Comparison of ENCODE assay signal across 19 cellular contexts in genomic region chr13:111659842-111660241, GRCh38.
A peak's percentile ranks its signal among the peaks of the same experiment; 100 is the strongest.
DNase-seq lines count a peak whose midpoint lies in the region; ATAC-seq, FAIRE-seq and TF ChIP-seq lines count a peak whose summit lies in the region.
"Had no signal": no experiment of that assay in that cellular context is flagged by ENCODE, and none has a peak within 500 bp of the region (broad histone marks: within the 10 kb centered on the region; RNA-seq: fewer than 3 reads in every experiment).

No MANE protein-coding gene starts in this region.

- FAIRE-seq in D721Med (lab: Jason Lieb, UNC): no peak
- FAIRE-seq: GM12891, H1 had no signal

- H3K9me3 ChIP-seq in right atrium auricular region (no peaks in the 10 kb centered on the region), right cardiac atrium (ENCODE audit: control insufficient read depth, low read length) (no peaks in the 10 kb centered on the region)
- H3K9me3 ChIP-seq: Caco-2, SK-N-SH had no signal

- no peak overlapping the region for H3K27ac ChIP-seq in right atrium auricular region
- H3K27ac ChIP-seq in right cardiac atrium (ENCODE audit: low read length): no peak overlapping the region

- H3K36me3 ChIP-seq in right atrium auricular region: no peaks in the 10 kb centered on the region

- no peaks in the 10 kb centered on the region for H3K27me3 ChIP-seq in right atrium auricular region
- H3K27me3 ChIP-seq in right cardiac atrium (ENCODE audit: control insufficient read depth, insufficient read depth): no peaks in the 10 kb centered on the region

- DNase-seq in Right ventricle myocardium superior (peak; percentile 77), right atrium auricular region (ENCODE audit: low spot score) (no peak), NCI-H2029 (lab: John Stamatoyannopoulos, UW) (peak; percentile 65), right cardiac atrium (peak in 2 of 3 donors; percentile 44 to 82), type B pancreatic cell (ENCODE audit: extremely low spot score, unreplicated experiment) (peak; percentile 25), D721Med (ENCODE audit: insufficient read length, low spot score) (no peak), NK-92 (lab: John Stamatoyannopoulos, UW; ENCODE audit: unreplicated experiment) (no peak), NCI-H1048 (lab: John Stamatoyannopoulos, UW) (no peak)
- DNase-seq: 8988T; Caco-2; CD4-positive, alpha-beta T cell; KBM-7; NCI-H510A; NCI-H748 treated with DMSO at 0.1 percent for 48 hours; OCI-M1; SHP77 treated with DMSO at 0.1 percent for 48 hours; SK-N-SH had no signal

- 55% methylated on average over 7 of the region's 7 CpGs for WGBS in right cardiac atrium

- H3K36me3 Mint-ChIP-seq in type B pancreatic cell: no peaks in the 10 kb centered on the region

- intact Hi-C loops in Right ventricle myocardium superior (cut with DNase I) (no loop called here), right cardiac atrium (cut with DNase I) (no loop called here)

- H3K4me3 ChIP-seq in right atrium auricular region (no peak overlapping the region), right cardiac atrium (ENCODE audit: low read length) (no peak overlapping the region)

- H3K4me1 ChIP-seq in right atrium auricular region (no peaks in the 10 kb centered on the region), right cardiac atrium (ENCODE audit: control insufficient read depth, insufficient read depth, low read length) (no peaks in the 10 kb centered on the region)
- H3K4me1 ChIP-seq: Caco-2 had no signal

- H3K4me3 Mint-ChIP-seq in type B pancreatic cell: no peak overlapping the region
- H3K4me3 Mint-ChIP-seq: CD4-positive, alpha-beta T cell had no signal

- ATAC-seq in Right ventricle myocardium superior (ENCODE audit: poor library complexity): peak; percentile 40
- ATAC-seq in right cardiac atrium: no peak

- H3K27me3 Mint-ChIP-seq in type B pancreatic cell: peaks cover 39% of the 10 kb centered on the region

- no peak overlapping the region for H3K27ac Mint-ChIP-seq in type B pancreatic cell
- H3K27ac Mint-ChIP-seq: CD4-positive, alpha-beta T cell had no signal

- no peak for TF ChIP-seq CTCF in right atrium auricular region (IDR thresholded peaks at IDR 0.05)
- TF ChIP-seq CTCF in type B pancreatic cell (conservative IDR thresholded peaks at IDR 0.05): no peak
- no peak for TF ChIP-seq CTCF in D721Med (IDR thresholded peaks at IDR 0.05; ENCODE audit: insufficient read depth, missing control alignments)

- no peaks in the 10 kb centered on the region for H3K9me3 Mint-ChIP-seq in type B pancreatic cell
- H3K9me3 Mint-ChIP-seq: CD4-positive, alpha-beta T cell had no signal

- H3K4me1 Mint-ChIP-seq in type B pancreatic cell (ENCODE audit: unreplicated experiment): peaks cover 20% of the 10 kb centered on the region

Comparison
In these comparisons a context has a peak if more than half of its experiments do, and no peak if none do; other contexts are left out.
1. DNase-seq: peak in Right ventricle myocardium superior (single experiment), NCI-H2029 (single experiment), right cardiac atrium (2 of 3) and type B pancreatic cell (single experiment); none in right atrium auricular region (single experiment), D721Med (single experiment), NK-92 (single experiment) and NCI-H1048 (single experiment).